In the genomic region with DNA sequence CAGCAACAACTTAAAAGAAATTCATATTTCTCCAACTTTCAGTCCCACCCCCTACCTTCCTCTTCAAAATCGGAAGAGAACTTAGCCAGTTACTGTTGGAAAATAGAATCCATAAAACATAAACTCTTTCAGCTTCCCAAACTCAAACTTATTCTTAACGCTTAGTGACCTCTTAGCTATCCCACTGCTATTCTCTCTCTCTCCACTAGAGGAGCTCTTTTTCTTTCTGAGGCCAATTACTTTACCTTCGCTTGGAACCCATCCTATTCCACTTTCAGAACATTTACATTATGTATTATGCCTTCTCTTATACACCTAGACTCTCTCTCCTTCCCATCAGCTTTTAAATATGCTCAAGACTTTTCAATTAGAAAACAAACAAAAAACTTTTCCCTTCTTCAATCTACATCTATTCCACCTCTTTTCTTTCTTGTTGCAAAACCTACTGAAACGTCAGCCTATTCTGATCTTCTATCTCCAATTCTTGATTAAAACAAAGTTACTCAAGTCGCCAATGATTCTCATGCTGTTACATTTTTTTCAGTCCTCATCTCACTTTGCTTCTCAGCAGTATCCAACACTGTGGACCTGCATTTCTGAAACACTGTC, we compare ENCODE assay signal across 8 cellular contexts. TPM values are rescaled to one million over a fixed set of nuclear protein-coding genes. Genes with fewer than 3 reads are reported as not detected.
DNase-seq lines count a peak whose midpoint lies in the region; ATAC-seq and TF ChIP-seq lines count a peak whose summit lies in the region.

No MANE protein-coding gene starts in this region.

- H3K4me1 ChIP-seq in fibroblast of lung (ENCODE audit: control insufficient read depth, extremely low read depth, insufficient read depth, low read length): no peaks in the 10 kb centered on the region
- no peaks in the 10 kb centered on the region for H3K4me1 ChIP-seq in smooth muscle cell (ENCODE audit: low read depth)

- DNase-seq in SIG-M5 treated with dmso at 0.1 percent for 504 hours (lab: John Stamatoyannopoulos, UW; ENCODE audit: unreplicated experiment) (peak; percentile 74), SIG-M5 (lab: John Stamatoyannopoulos, UW) (no peak), RWPE1 (ENCODE audit: low spot score) (peak; percentile 56), fibroblast of lung (ENCODE audit: low read depth in 2 of 2) (peak; percentile 5 to 33), smooth muscle cell (lab: John Stamatoyannopoulos, UW; ENCODE audit: unreplicated experiment) (no peak), occipital lobe (lab: John Stamatoyannopoulos, UW) (no peak), GDM1 (lab: John Stamatoyannopoulos, UW) (no peak)

- no peaks in the 10 kb centered on the region for H3K79me2 ChIP-seq in fibroblast of lung (ENCODE audit: control insufficient read depth, insufficient read depth, low read length)
- no peaks in the 10 kb centered on the region for H3K79me2 ChIP-seq in smooth muscle cell (ENCODE audit: low read depth)

- peak; percentile 87 for TF ChIP-seq CTCF in RWPE1 (conservative IDR thresholded peaks at IDR 0.05; ENCODE audit: low read depth)
- peak; percentile 84 to 95 for TF ChIP-seq CTCF in fibroblast of lung (conservative IDR thresholded peaks at IDR 0.05 in 1 of 2, IDR thresholded peaks at IDR 0.05 in 1 of 2; ENCODE audit: low read depth in 1 of 2, low read length in 2 of 2)
- peak; percentile 78 for TF ChIP-seq CTCF in smooth muscle cell (IDR thresholded peaks at IDR 0.05; ENCODE audit: borderline replicate concordance, insufficient read depth, poor library complexity, severe bottlenecking)

- 46% methylated on average over 5 of the region's 5 CpGs for WGBS in smooth muscle cell (ENCODE audit: low lambda C conversion rate)

- CTCF ChIA-PET in RWPE1 (lab: Yijun Ruan, JAX): interaction anchor here (0.6 to 1.4 kb wide), 13 partner anchors 9 to 187 kb away, joined by 3 to 6 read pairs (median 4); no protein-coding TSS in a partner anchor

- H3K36me3 ChIP-seq in fibroblast of lung (ENCODE audit: control insufficient read depth, insufficient read depth, low read length): no peaks in the 10 kb centered on the region
- no peaks in the 10 kb centered on the region for H3K36me3 ChIP-seq in smooth muscle cell (ENCODE audit: low read depth)

- no peak overlapping the region for H2AFZ ChIP-seq in fibroblast of lung (ENCODE audit: low read length)
- no peak overlapping the region for H2AFZ ChIP-seq in smooth muscle cell (ENCODE audit: low read depth)

- no peak overlapping the region for H3K4me2 ChIP-seq in fibroblast of lung (ENCODE audit: extremely low read depth, insufficient read depth, low read length)
- H3K4me2 ChIP-seq in smooth muscle cell: no peak overlapping the region

- POLR2A ChIA-PET in RWPE1 (lab: Yijun Ruan, JAX; ENCODE audit: low non-redundant PET): no interaction called here

- H3K27me3 ChIP-seq in fibroblast of lung (ENCODE audit: control insufficient read depth, insufficient read depth, low read length) (no peaks in the 10 kb centered on the region), smooth muscle cell (ENCODE audit: low read depth) (peaks cover 2% of the 10 kb centered on the region)

- ATAC-seq in HG03565 (IDR thresholded peaks at IDR 0.05; ENCODE audit: unreplicated experiment): peak; percentile 51

- no peaks in the 10 kb centered on the region for H3K9me3 ChIP-seq in fibroblast of lung (ENCODE audit: control insufficient read depth, insufficient read depth, low read depth, low read length)
- no peaks in the 10 kb centered on the region for H3K9me3 ChIP-seq in smooth muscle cell (replicated peaks; ENCODE audit: low read depth)

- no peaks in the 10 kb centered on the region for H3F3A ChIP-seq in smooth muscle cell (ENCODE audit: low read depth)

- H3K9ac ChIP-seq in fibroblast of lung (ENCODE audit: insufficient read depth, low read length) (no peak overlapping the region), smooth muscle cell (ENCODE audit: low read depth) (no peak overlapping the region)

- no peaks in the 10 kb centered on the region for H4K20me1 ChIP-seq in fibroblast of lung (ENCODE audit: control insufficient read depth, extremely low read depth, insufficient read depth, low read length)
- H4K20me1 ChIP-seq in smooth muscle cell (ENCODE audit: low read depth): no peaks in the 10 kb centered on the region

- H3K4me3 ChIP-seq in fibroblast of lung (replicated peaks in 1 of 4; ENCODE audit: control extremely low read depth in 1 of 4, insufficient read depth in 1 of 4, low read depth in 3 of 4, low read length in 4 of 4) (no peak overlapping the region), smooth muscle cell (no peak overlapping the region)

- H3K27ac ChIP-seq in RWPE1 (no peak overlapping the region), fibroblast of lung (ENCODE audit: insufficient read depth, low read length) (no peak overlapping the region), smooth muscle cell (ENCODE audit: low read depth) (no peak overlapping the region)

RNA-seq across cellular contexts. Expression of a gene that starts 13.4 kb away (rescaled TPM):
- not detected in 2 replicates for total RNA-seq in fibroblast of lung
- not detected in 2 replicates for polyA plus RNA-seq in fibroblast of lung
- polyA plus RNA-seq in fibroblast of lung (2012): not detected in 2 replicates
- polyA minus RNA-seq in fibroblast of lung (ENCODE audit: low replicate concordance): not detected in 2 replicates
- total RNA-seq in smooth muscle cell: not detected in 2 replicates
- polyA plus RNA-seq in smooth muscle cell: not detected in 2 replicates
- not detected for total RNA-seq in occipital lobe

Comparison
In these comparisons a context has a peak if more than half of its experiments do, and no peak if none do; other contexts are left out.
1. DNase-seq: peak in SIG-M5 treated with dmso at 0.1 percent for 504 hours (single experiment), RWPE1 (single experiment) and fibroblast of lung (2 of 2); none in SIG-M5 (single experiment), smooth muscle cell (single experiment), occipital lobe (single experiment) and GDM1 (single experiment).
2. Peak in every context shown above with its lines, with median percentiles within 50 percentile points of each other: CTCF ChIP-seq.